16 cellular contexts compared by ENCODE assay signal in genomic region chr16:58049697-58050185, GRCh38.
"Had no signal": no experiment of that assay in that cellular context is flagged by ENCODE, and none has a peak within 500 bp of the region (broad histone marks: within the 10 kb centered on the region; RNA-seq: fewer than 3 reads in every experiment).

No MANE protein-coding gene starts in this region.

- H3K27me3 Mint-ChIP-seq: activated CD4-positive, alpha-beta T cell treated with anti-CD3 and anti-CD28 coated beads, Interleukin-2, amount 10 ng/mL, durations not matched to agents 7 days and 5 days had no signal

- H3K4me3 Mint-ChIP-seq: activated CD4-positive, alpha-beta T cell treated with anti-CD3 and anti-CD28 coated beads, Interleukin-2, amount 10 ng/mL, durations not matched to agents 7 days and 5 days; dendritic cell treated with granulocyte-macrophage colony-stimulating factor and Interleukin-4, amounts not matched to agents 40 ng/mL and 50 ng/mL, for 4 days; memory B cell; natural killer cell treated with Interleukin-12 subunit alpha and Interleukin-12 subunit beta and Interleukin-15 and Interleukin-18, amount 100 ng/mL, for 72 hours; stimulated activated effector memory CD8-positive, alpha-beta T cell treated with anti-CD3 and anti-CD28 coated beads, Interleukin-12 subunit alpha, Interleukin-12 subunit beta, amount 100 ng/mL, for 72 hours had no signal

- H3K4me1 ChIP-seq: breast epithelium, sigmoid colon had no signal

- DNase-seq: activated CD4-positive, alpha-beta T cell treated with anti-CD3 and anti-CD28 coated beads, Interleukin-2, amount 10 ng/mL, durations not matched to agents 7 days and 5 days; activated CD8-positive, alpha-beta memory T cell treated with anti-CD3 and anti-CD28 coated beads for 24 hours; activated naive CD4-positive, alpha-beta T cell; aorta; erythroblast; gastrocnemius medialis; sigmoid colon; stimulated activated CD4-positive, alpha-beta T cell treated with anti-CD3 and anti-CD28 coated beads, Interleukin-12 subunit alpha, Interleukin-12 subunit beta, amount 100 ng/mL, for 4 hours; stimulated activated CD4-positive, alpha-beta T cell treated with anti-CD3 and anti-CD28 coated beads, Interleukin-2, amount 100 ng/mL, for 24 hours had no signal

- H3K27me3 ChIP-seq: breast epithelium, gastrocnemius medialis, heart left ventricle, sigmoid colon had no signal

- H3K9me3 ChIP-seq: breast epithelium, gastrocnemius medialis, heart left ventricle, sigmoid colon, thoracic aorta had no signal

- H3K36me3 ChIP-seq: breast epithelium, thoracic aorta had no signal

- ATAC-seq: gastrocnemius medialis; natural killer cell treated with Interleukin-12 subunit alpha and Interleukin-12 subunit beta and Interleukin-15 and Interleukin-18, amount 100 ng/mL, for 72 hours; stimulated activated effector memory CD8-positive, alpha-beta T cell treated with anti-CD3 and anti-CD28 coated beads, Interleukin-12 subunit alpha, Interleukin-12 subunit beta, amount 100 ng/mL, for 72 hours had no signal

- H3K27ac ChIP-seq: breast epithelium, sigmoid colon, thoracic aorta had no signal

- H3K36me3 Mint-ChIP-seq: natural killer cell treated with Interleukin-12 subunit alpha and Interleukin-12 subunit beta and Interleukin-15 and Interleukin-18, amount 100 ng/mL, for 72 hours; stimulated activated effector memory CD8-positive, alpha-beta T cell treated with anti-CD3 and anti-CD28 coated beads, Interleukin-12 subunit alpha, Interleukin-12 subunit beta, amount 100 ng/mL, for 72 hours had no signal

- H3K27ac Mint-ChIP-seq: activated CD4-positive, alpha-beta T cell treated with anti-CD3 and anti-CD28 coated beads, Interleukin-2, amount 10 ng/mL, durations not matched to agents 7 days and 5 days; dendritic cell treated with granulocyte-macrophage colony-stimulating factor and Interleukin-4, amounts not matched to agents 40 ng/mL and 50 ng/mL, for 4 days; memory B cell; stimulated activated effector memory CD8-positive, alpha-beta T cell treated with anti-CD3 and anti-CD28 coated beads, Interleukin-12 subunit alpha, Interleukin-12 subunit beta, amount 100 ng/mL, for 72 hours had no signal

- H3K4me1 Mint-ChIP-seq: memory B cell had no signal

- H3K4me3 ChIP-seq: breast epithelium, gastrocnemius medialis, heart left ventricle, sigmoid colon, thoracic aorta had no signal

- H3K9me3 Mint-ChIP-seq: activated CD4-positive, alpha-beta T cell treated with anti-CD3 and anti-CD28 coated beads, Interleukin-2, amount 10 ng/mL, durations not matched to agents 7 days and 5 days; dendritic cell treated with granulocyte-macrophage colony-stimulating factor and Interleukin-4, amounts not matched to agents 40 ng/mL and 50 ng/mL, for 4 days; natural killer cell treated with Interleukin-12 subunit alpha and Interleukin-12 subunit beta and Interleukin-15 and Interleukin-18, amount 100 ng/mL, for 72 hours; stimulated activated effector memory CD8-positive, alpha-beta T cell treated with anti-CD3 and anti-CD28 coated beads, Interleukin-12 subunit alpha, Interleukin-12 subunit beta, amount 100 ng/mL, for 72 hours had no signal
